In the genomic region with DNA sequence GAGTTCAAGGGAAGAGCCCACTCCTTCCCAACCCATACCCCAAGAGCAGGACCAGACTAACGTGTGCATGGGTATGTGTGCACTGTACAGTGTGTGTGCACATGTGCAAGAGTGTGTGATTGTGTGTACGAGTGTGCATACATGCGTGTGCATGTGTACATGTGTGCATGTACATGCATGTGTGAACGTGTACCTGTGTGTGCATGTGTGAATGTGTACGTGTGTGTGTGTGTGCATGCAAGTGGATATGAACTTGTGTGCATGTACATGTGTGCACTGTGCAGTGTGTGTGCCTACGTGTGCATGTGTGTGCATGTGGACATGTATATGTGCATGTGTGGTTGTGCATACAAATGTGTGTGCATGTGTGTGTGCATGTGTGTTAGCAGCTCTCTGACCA, we compare ENCODE assay signal across 2 cellular contexts.
TF ChIP-seq lines count a peak whose summit lies in the region.

No MANE protein-coding gene starts in this region.

TF ChIP-seq in GM12891, 5 proteins besides CTCF, POLR2A, EP300 and RAD21 (continued from another document):
- no peak for TF ChIP-seq PAX5 (IDR thresholded peaks at IDR 0.05; ENCODE audit: insufficient read depth, low read length, severe bottlenecking)

TF ChIP-seq in K562, 482 proteins besides CTCF, POLR2A, EP300 and RAD21 (continued from another document):
- peak in 1 of 2 experiments; percentile 90; a peak in 2 of 4 replicates for TF ChIP-seq KDM1A (IDR thresholded peaks at IDR 0.05)
- TF ChIP-seq, protein P1, sequence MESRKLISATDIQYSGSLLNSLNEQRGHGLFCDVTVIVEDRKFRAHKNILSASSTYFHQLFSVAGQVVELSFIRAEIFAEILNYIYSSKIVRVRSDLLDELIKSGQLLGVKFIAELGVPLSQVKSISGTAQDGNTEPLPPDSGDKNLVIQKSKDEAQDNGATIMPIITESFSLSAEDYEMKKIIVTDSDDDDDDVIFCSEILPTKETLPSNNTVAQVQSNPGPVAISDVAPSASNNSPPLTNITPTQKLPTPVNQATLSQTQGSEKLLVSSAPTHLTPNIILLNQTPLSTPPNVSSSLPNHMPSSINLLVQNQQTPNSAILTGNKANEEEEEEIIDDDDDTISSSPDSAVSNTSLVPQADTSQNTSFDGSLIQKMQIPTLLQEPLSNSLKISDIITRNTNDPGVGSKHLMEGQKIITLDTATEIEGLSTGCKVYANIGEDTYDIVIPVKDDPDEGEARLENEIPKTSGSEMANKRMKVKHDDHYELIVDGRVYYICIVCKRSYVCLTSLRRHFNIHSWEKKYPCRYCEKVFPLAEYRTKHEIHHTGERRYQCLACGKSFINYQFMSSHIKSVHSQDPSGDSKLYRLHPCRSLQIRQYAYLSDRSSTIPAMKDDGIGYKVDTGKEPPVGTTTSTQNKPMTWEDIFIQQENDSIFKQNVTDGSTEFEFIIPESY (CRISPR knock-in tag; IDR thresholded peaks at IDR 0.05): no peak
TF ChIP-seq in K562: peak in this region for 2.
